8 cellular contexts compared by ENCODE assay signal in the genomic region with DNA sequence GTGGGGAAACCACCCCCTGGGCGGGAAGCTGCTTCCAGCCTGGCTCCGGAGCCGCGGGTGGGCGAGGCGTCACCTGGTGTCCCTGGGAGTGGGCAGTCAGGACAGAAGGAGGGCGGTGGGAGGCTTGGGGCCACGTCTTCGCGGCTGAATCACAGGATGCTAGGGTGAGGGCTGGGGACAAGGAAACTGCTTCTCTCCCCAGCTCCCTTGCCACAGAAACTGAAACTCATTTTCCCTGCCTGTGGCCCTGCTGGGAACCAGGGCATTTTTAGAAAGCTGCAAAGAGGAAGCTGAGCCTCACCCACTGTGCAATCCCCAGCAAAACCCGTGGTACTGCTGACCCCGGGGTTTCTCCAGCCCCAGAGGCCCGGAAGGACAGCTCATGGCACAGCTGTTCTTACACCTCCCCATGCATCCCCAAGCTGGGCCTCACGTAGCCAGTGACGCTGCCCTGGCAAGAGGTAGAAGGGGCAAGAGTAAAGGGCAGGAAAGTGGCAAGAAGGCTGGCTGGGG. TPM values are rescaled to one million over a fixed set of nuclear protein-coding genes. Genes with fewer than 3 reads are reported as not detected.
A peak's percentile ranks its signal among the peaks of the same experiment; 100 is the strongest.
DNase-seq lines count a peak whose midpoint lies in the region; ATAC-seq and TF ChIP-seq lines count a peak whose summit lies in the region.

No MANE protein-coding gene starts in this region.

- no peaks in the 10 kb centered on the region for H3K36me3 Mint-ChIP-seq in CD4-positive, alpha-beta T cell (ENCODE audit: low read depth)
- peaks cover 3% of the 10 kb centered on the region for H3K36me3 Mint-ChIP-seq in IgD-negative memory B cell
- no peaks in the 10 kb centered on the region for H3K36me3 Mint-ChIP-seq in activated CD4-positive, alpha-beta memory T cell treated with anti-CD3 and anti-CD28 coated beads, Interleukin-2, amount 10 ng/mL, durations not matched to agents 7 days and 5 days (ENCODE audit: low read depth)
- no peaks in the 10 kb centered on the region for H3K36me3 Mint-ChIP-seq in natural killer cell treated with Interleukin-12 subunit alpha and Interleukin-12 subunit beta and Interleukin-15 and Interleukin-18, amount 100 ng/mL, for 72 hours

- POLR2A ChIA-PET in CD4-positive, alpha-beta T cell (lab: Charles Lee): interaction anchor here (0.5 to 2.5 kb wide), 7 partner anchors 9 to 1383 kb away, joined by 3 to 12 read pairs (median 4); a partner anchor contains a TSS
- POLR2A ChIA-PET in activated CD4-positive, alpha-beta memory T cell treated with anti-CD3 and anti-CD28 coated beads, Interleukin-2, amount 10 ng/mL, durations not matched to agents 7 days and 5 days (lab: Charles Lee): interaction anchor here (0.6 to 2.8 kb wide), 18 partner anchors 9 to 348 kb away, joined by 3 to 16 read pairs (median 4); a partner anchor contains a TSS

- H3K4me3 Mint-ChIP-seq in CD4-positive, alpha-beta T cell: peak overlapping the region; percentile 51
- H3K4me3 Mint-ChIP-seq in IgD-negative memory B cell: peak overlapping the region; percentile 82 to 99 (median 94)
- peak overlapping the region; percentile 68 for H3K4me3 Mint-ChIP-seq in activated CD4-positive, alpha-beta memory T cell treated with anti-CD3 and anti-CD28 coated beads, Interleukin-2, amount 10 ng/mL, durations not matched to agents 7 days and 5 days
- peak overlapping the region; percentile 97 for H3K4me3 Mint-ChIP-seq in natural killer cell treated with Interleukin-12 subunit alpha and Interleukin-12 subunit beta and Interleukin-15 and Interleukin-18, amount 100 ng/mL, for 72 hours

- TF ChIP-seq CTCF in CD4-positive, alpha-beta T cell (IDR thresholded peaks at IDR 0.05): no peak
- no peak for TF ChIP-seq CTCF in epithelial cell of proximal tubule (conservative IDR thresholded peaks at IDR 0.05; ENCODE audit: low read depth, low read length)
- no peak for TF ChIP-seq CTCF in uterus (IDR thresholded peaks at IDR 0.05)

- CTCF ChIA-PET in CD4-positive, alpha-beta T cell (lab: Charles Lee): interaction anchor here (1.2 to 1.4 kb wide), 2 partner anchors 30 to 40 kb away, joined by 3 to 4 read pairs; a partner anchor contains a TSS
- CTCF ChIA-PET in activated CD4-positive, alpha-beta memory T cell treated with anti-CD3 and anti-CD28 coated beads, Interleukin-2, amount 10 ng/mL, durations not matched to agents 7 days and 5 days (lab: Charles Lee): interaction anchor here (1.2 to 5.2 kb wide), 9 partner anchors 12 to 131 kb away, joined by 3 to 46 read pairs (median 4); a partner anchor contains a TSS

- no peaks in the 10 kb centered on the region for H3K27me3 ChIP-seq in CD4-positive, alpha-beta T cell (ENCODE audit: control insufficient read depth, insufficient read depth, low read length)
- H3K27me3 ChIP-seq in uterus: no peaks in the 10 kb centered on the region

- peak overlapping the region; percentile 53 for H3K27ac Mint-ChIP-seq in CD4-positive, alpha-beta T cell
- peak overlapping the region; percentile 92 to 97 (median 96) for H3K27ac Mint-ChIP-seq in IgD-negative memory B cell
- H3K27ac Mint-ChIP-seq in activated CD4-positive, alpha-beta memory T cell treated with anti-CD3 and anti-CD28 coated beads, Interleukin-2, amount 10 ng/mL, durations not matched to agents 7 days and 5 days: peak overlapping the region; percentile 94
- peak overlapping the region; percentile 100 for H3K27ac Mint-ChIP-seq in natural killer cell treated with Interleukin-12 subunit alpha and Interleukin-12 subunit beta and Interleukin-15 and Interleukin-18, amount 100 ng/mL, for 72 hours

- peak; percentile 62 for ATAC-seq in CD4-positive, alpha-beta T cell (ENCODE audit: poor library complexity)
- peak; percentile 39 for ATAC-seq in GM19438 (IDR thresholded peaks at IDR 0.05; ENCODE audit: low read depth, unreplicated experiment)
- peak; percentile 87 to 91 for ATAC-seq in natural killer cell treated with Interleukin-12 subunit alpha and Interleukin-12 subunit beta and Interleukin-15 and Interleukin-18, amount 100 ng/mL, for 72 hours

- intact Hi-C loops in CD4-positive, alpha-beta T cell (cut with DNase I, micrococcal nuclease): no loop called here
- intact Hi-C loops in uterus (cut with DNase I; ENCODE audit: low total_unique reads): no loop called here

- H3K27me3 Mint-ChIP-seq in CD4-positive, alpha-beta T cell: no peaks in the 10 kb centered on the region
- no peaks in the 10 kb centered on the region for H3K27me3 Mint-ChIP-seq in IgD-negative memory B cell
- no peaks in the 10 kb centered on the region for H3K27me3 Mint-ChIP-seq in activated CD4-positive, alpha-beta memory T cell treated with anti-CD3 and anti-CD28 coated beads, Interleukin-2, amount 10 ng/mL, durations not matched to agents 7 days and 5 days
- H3K27me3 Mint-ChIP-seq in natural killer cell treated with Interleukin-12 subunit alpha and Interleukin-12 subunit beta and Interleukin-15 and Interleukin-18, amount 100 ng/mL, for 72 hours: no peaks in the 10 kb centered on the region

- peak overlapping the region; percentile 21 for H3K4me3 ChIP-seq in epithelial cell of proximal tubule (ENCODE audit: low read depth, low read length)
- H3K4me3 ChIP-seq in uterus: no peak overlapping the region

- peak in 1 of 10 experiments; percentile 23 for DNase-seq in CD4-positive, alpha-beta T cell
- peak; percentile 67 for DNase-seq in activated CD4-positive, alpha-beta memory T cell treated with anti-CD3 and anti-CD28 coated beads, Interleukin-2, amount 10 ng/mL, durations not matched to agents 7 days and 5 days
- DNase-seq in epithelial cell of proximal tubule (ENCODE audit: low read depth): no peak
- peak; percentile 96 for DNase-seq in natural killer cell treated with Interleukin-12 subunit alpha and Interleukin-12 subunit beta and Interleukin-15 and Interleukin-18, amount 100 ng/mL, for 72 hours (ENCODE audit: low spot score)
- peak in 1 of 2 donors; percentile 41 for DNase-seq in uterus
- no peak for DNase-seq in effector CD4-positive, alpha-beta T cell

- H3K36me3 ChIP-seq in uterus: no peaks in the 10 kb centered on the region

- peak overlapping the region; percentile 30 for H3K27ac ChIP-seq in CD4-positive, alpha-beta T cell (ENCODE audit: low read depth, low read length)
- peak overlapping the region; percentile 47 to 49 for H3K27ac ChIP-seq in uterus

- peak in 1 of 2 donors; percentile 9 for TF ChIP-seq POLR2A in uterus (IDR thresholded peaks at IDR 0.05)

- no peaks in the 10 kb centered on the region for H3K9me3 ChIP-seq in CD4-positive, alpha-beta T cell (ENCODE audit: control insufficient read depth, low read length)
- H3K9me3 ChIP-seq in uterus: no peaks in the 10 kb centered on the region

- peaks cover 0 to under 1% of the 10 kb centered on the region in 2 donors for H3K4me1 ChIP-seq in uterus

- no peaks in the 10 kb centered on the region for H3K9me3 Mint-ChIP-seq in CD4-positive, alpha-beta T cell
- H3K9me3 Mint-ChIP-seq in IgD-negative memory B cell: no peaks in the 10 kb centered on the region
- no peaks in the 10 kb centered on the region for H3K9me3 Mint-ChIP-seq in activated CD4-positive, alpha-beta memory T cell treated with anti-CD3 and anti-CD28 coated beads, Interleukin-2, amount 10 ng/mL, durations not matched to agents 7 days and 5 days
- H3K9me3 Mint-ChIP-seq in natural killer cell treated with Interleukin-12 subunit alpha and Interleukin-12 subunit beta and Interleukin-15 and Interleukin-18, amount 100 ng/mL, for 72 hours: no peaks in the 10 kb centered on the region

- peaks cover 35% of the 10 kb centered on the region for H3K4me1 Mint-ChIP-seq in CD4-positive, alpha-beta T cell (ENCODE audit: low read depth)
- H3K4me1 Mint-ChIP-seq in IgD-negative memory B cell: peaks cover 49 to 71% (median 51%) of the 10 kb centered on the region in 3 donors
- H3K4me1 Mint-ChIP-seq in activated CD4-positive, alpha-beta memory T cell treated with anti-CD3 and anti-CD28 coated beads, Interleukin-2, amount 10 ng/mL, durations not matched to agents 7 days and 5 days: peaks cover 68% of the 10 kb centered on the region
- peaks cover 46 to 67% of the 10 kb centered on the region in 2 donors for H3K4me1 Mint-ChIP-seq in natural killer cell treated with Interleukin-12 subunit alpha and Interleukin-12 subunit beta and Interleukin-15 and Interleukin-18, amount 100 ng/mL, for 72 hours (ENCODE audit: low read depth in 2 of 2)

RNA-seq across cellular contexts. Expression of a gene that starts 8.2 kb away (rescaled TPM):
- 10 to 100 TPM; 22.6 to 24.9 TPM for total RNA-seq in CD4-positive, alpha-beta T cell
- polyA plus RNA-seq in IgD-negative memory B cell: 160 TPM
- total RNA-seq in activated CD4-positive, alpha-beta memory T cell treated with anti-CD3 and anti-CD28 coated beads, Interleukin-2, amount 10 ng/mL, durations not matched to agents 7 days and 5 days: 10 to 100 TPM; 33.2 to 33.8 TPM
- total RNA-seq in epithelial cell of proximal tubule: 35.2 and 101 TPM in 2 replicates
- 100 to 1,000 TPM; 156 to 234 TPM for total RNA-seq in natural killer cell treated with Interleukin-12 subunit alpha and Interleukin-12 subunit beta and Interleukin-15 and Interleukin-18, amount 100 ng/mL, for 72 hours
- 10 to 100 TPM in 2 of 4 donors, 1 to 10 TPM in 2; 3.8 to 26.1 (median 8.4) TPM for total RNA-seq in uterus

RNA-seq across cellular contexts. Expression of a gene that starts 25.6 kb away (rescaled TPM):
- under 1 TPM in 1 of 2 experiments, not detected in 1; 0.14 TPM for total RNA-seq in CD4-positive, alpha-beta T cell
- polyA plus RNA-seq in IgD-negative memory B cell: 1.1 TPM
- total RNA-seq in activated CD4-positive, alpha-beta memory T cell treated with anti-CD3 and anti-CD28 coated beads, Interleukin-2, amount 10 ng/mL, durations not matched to agents 7 days and 5 days: not detected
- total RNA-seq in epithelial cell of proximal tubule (not detected in 2 replicates), uterus (not detected)
- total RNA-seq in natural killer cell treated with Interleukin-12 subunit alpha and Interleukin-12 subunit beta and Interleukin-15 and Interleukin-18, amount 100 ng/mL, for 72 hours: under 1 TPM in 1 of 2 donors, not detected in 1; 0.78 TPM

RNA-seq across cellular contexts. Expression of a gene that starts 40.1 kb away (rescaled TPM):
- 10 to 100 TPM; 22.7 to 25.1 TPM for total RNA-seq in CD4-positive, alpha-beta T cell
- 13.8 TPM for polyA plus RNA-seq in IgD-negative memory B cell
- total RNA-seq in activated CD4-positive, alpha-beta memory T cell treated with anti-CD3 and anti-CD28 coated beads, Interleukin-2, amount 10 ng/mL, durations not matched to agents 7 days and 5 days: 10 to 100 TPM; 26.5 to 28.9 TPM
- total RNA-seq in epithelial cell of proximal tubule (15.6 and 23.6 TPM in 2 replicates), uterus (10 to 100 TPM in 2 of 4 donors, 1 to 10 TPM in 2; 5.0 to 31.5 (median 17.9) TPM)
- 10 to 100 TPM; 46.7 to 66.9 TPM for total RNA-seq in natural killer cell treated with Interleukin-12 subunit alpha and Interleukin-12 subunit beta and Interleukin-15 and Interleukin-18, amount 100 ng/mL, for 72 hours

RNA-seq across cellular contexts. Expression of a gene that starts 44.5 kb away (rescaled TPM):
- total RNA-seq in CD4-positive, alpha-beta T cell: not detected
- 2.1 TPM for polyA plus RNA-seq in IgD-negative memory B cell
- not detected for total RNA-seq in activated CD4-positive, alpha-beta memory T cell treated with anti-CD3 and anti-CD28 coated beads, Interleukin-2, amount 10 ng/mL, durations not matched to agents 7 days and 5 days
- total RNA-seq in epithelial cell of proximal tubule (10.2 and 49.9 TPM in 2 replicates), uterus (10 to 100 TPM in 2 of 4 donors, 1 to 10 TPM in 2; 7.8 to 33.2 (median 19.8) TPM)
- total RNA-seq in natural killer cell treated with Interleukin-12 subunit alpha and Interleukin-12 subunit beta and Interleukin-15 and Interleukin-18, amount 100 ng/mL, for 72 hours: 1 to 10 TPM; 1.0 to 2.9 TPM

RNA-seq across cellular contexts. Expression of a gene that starts 46.8 kb away (rescaled TPM):
- total RNA-seq in CD4-positive, alpha-beta T cell: not detected
- 24.4 TPM for polyA plus RNA-seq in IgD-negative memory B cell
- total RNA-seq in activated CD4-positive, alpha-beta memory T cell treated with anti-CD3 and anti-CD28 coated beads, Interleukin-2, amount 10 ng/mL, durations not matched to agents 7 days and 5 days: not detected
- total RNA-seq in epithelial cell of proximal tubule (0.22 and 5.8 TPM in 2 replicates), uterus (10 to 100 TPM in 1 of 4 donors, under 1 TPM in 2, not detected in 1; 0.26 to 13.4 (median 0.69) TPM)
- under 1 TPM in 1 of 2 donors, not detected in 1; 0.78 TPM for total RNA-seq in natural killer cell treated with Interleukin-12 subunit alpha and Interleukin-12 subunit beta and Interleukin-15 and Interleukin-18, amount 100 ng/mL, for 72 hours

Comparison
In these comparisons a context has a peak if more than half of its experiments do, and no peak if none do; other contexts are left out.
1. ATAC-seq: peak in every context shown above with its lines; median percentile 89 in natural killer cell treated with Interleukin-12 subunit alpha and Interleukin-12 subunit beta and Interleukin-15 and Interleukin-18, amount 100 ng/mL, for 72 hours; 62 in CD4-positive, alpha-beta T cell; 39 in GM19438.
2. DNase-seq: peak in activated CD4-positive, alpha-beta memory T cell treated with anti-CD3 and anti-CD28 coated beads, Interleukin-2, amount 10 ng/mL, durations not matched to agents 7 days and 5 days (single experiment) and natural killer cell treated with Interleukin-12 subunit alpha and Interleukin-12 subunit beta and Interleukin-15 and Interleukin-18, amount 100 ng/mL, for 72 hours (single experiment); none in epithelial cell of proximal tubule (single experiment) and effector CD4-positive, alpha-beta T cell (single experiment).
3. Peak in every context shown above with its lines, with median percentiles within 50 percentile points of each other: H3K27ac Mint-ChIP-seq and H3K4me3 Mint-ChIP-seq.